Comparison of ENCODE assay signal across 1 cellular context in the genomic region with DNA sequence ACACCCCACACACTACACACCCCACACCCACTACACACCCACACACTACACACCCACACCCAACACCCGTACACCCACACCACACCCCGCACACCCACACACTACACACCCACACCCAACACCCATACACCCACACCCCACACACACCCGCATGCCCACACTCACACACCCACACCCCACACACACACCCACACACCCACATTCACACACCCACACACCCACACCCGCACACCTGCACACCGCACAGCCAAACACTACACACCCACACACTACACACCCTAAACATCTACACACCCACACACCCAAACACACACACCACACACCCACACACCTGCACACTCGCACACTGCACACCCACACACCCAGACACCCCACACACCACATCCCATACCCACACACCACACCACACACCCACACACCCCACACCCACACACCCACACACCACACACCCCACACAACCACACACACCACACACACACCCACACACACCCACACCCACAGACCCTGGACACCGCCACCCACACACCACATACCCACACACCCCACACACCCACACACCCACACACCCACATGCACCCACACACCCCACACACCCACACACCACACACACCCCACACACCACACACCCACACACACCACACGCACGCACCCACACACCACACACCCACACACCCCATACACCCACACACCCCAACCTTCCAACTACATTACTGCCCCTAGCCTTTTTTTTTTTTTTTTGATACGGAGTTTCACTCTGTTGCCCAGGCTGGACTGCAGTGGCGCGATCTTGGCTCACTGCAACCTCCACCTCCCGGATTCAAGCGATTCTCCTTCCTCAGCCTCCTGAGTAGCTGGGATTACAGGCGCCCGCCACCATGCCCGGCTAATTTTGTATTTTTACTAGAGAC.
TF ChIP-seq lines count a peak whose summit lies in the region.

No MANE protein-coding gene starts in this region.

TF ChIP-seq in HCT116, 20 proteins besides CTCF, POLR2A, EP300 and RAD21:
- TF ChIP-seq JUND (IDR thresholded peaks at IDR 0.05) (no peak), CEBPB (IDR thresholded peaks at IDR 0.05; ENCODE audit: low read depth) (no peak), EGR1 (IDR thresholded peaks at IDR 0.05; ENCODE audit: low read depth) (0 out of 2 replicates have a peak, but pooled peaks have one; percentile 29)
